Comparison of ENCODE assay signal across 1 cellular context in genomic region chr20:13786143-13786828, GRCh38.
A peak's percentile ranks its signal among the peaks of the same experiment; 100 is the strongest.
TF ChIP-seq lines count a peak whose summit lies in the region.

No MANE protein-coding gene starts in this region.

TF ChIP-seq in GM12878, 131 proteins besides CTCF, POLR2A, EP300 and RAD21:
- TF ChIP-seq PKNOX1 (IDR thresholded peaks at IDR 0.05) (peak; percentile 88), PBX3 (IDR thresholded peaks at IDR 0.05; ENCODE audit: insufficient replicate concordance, low read depth, low read length) (peak; percentile 64), NR2C1 (IDR thresholded peaks at IDR 0.05) (no peak), USF2 (IDR thresholded peaks at IDR 0.05; ENCODE audit: borderline replicate concordance, low read depth, low read length) (no peak)
